ENCODE assay signal across 1 cellular context in the genomic region with DNA sequence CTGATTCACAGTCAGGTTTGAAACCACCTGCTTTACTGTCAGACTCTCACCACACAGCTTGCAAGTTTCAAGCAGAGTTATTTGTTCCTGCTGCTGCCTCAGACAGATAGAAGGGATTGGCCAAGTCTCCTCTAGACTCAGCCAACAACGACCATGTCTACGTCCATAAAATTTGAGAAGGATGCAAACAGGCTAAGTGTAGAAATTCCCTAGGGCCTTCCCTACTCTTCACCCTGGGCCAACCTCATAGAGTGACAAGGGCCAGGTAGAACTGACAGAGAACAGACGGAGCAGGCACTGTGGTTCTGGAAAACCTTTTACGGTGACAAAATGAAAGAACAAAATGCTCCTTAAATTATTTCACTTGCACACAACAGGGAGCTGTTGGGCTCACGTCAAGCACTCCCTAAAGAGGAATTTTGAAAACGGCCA.
TF ChIP-seq lines count a peak whose summit lies in the region.

No MANE protein-coding gene starts in this region.

TF ChIP-seq in K562, 482 proteins besides CTCF, POLR2A, EP300 and RAD21 (continued from another document):
- TF ChIP-seq YY1 (IDR thresholded peaks at IDR 0.05; ENCODE audit: borderline replicate concordance in 1 of 3, control insufficient read depth in 1 of 3, extremely low read depth in 1 of 3, insufficient read depth in 3 of 3, insufficient read length in 1 of 3, insufficient replicate concordance in 2 of 3, low read depth in 1 of 3, low read length in 2 of 3) (no peak), ZNF277 (CRISPR knock-in tag; IDR thresholded peaks at IDR 0.05; ENCODE audit: borderline replicate concordance) (no peak), ZBTB49 (CRISPR knock-in tag; IDR thresholded peaks at IDR 0.05; ENCODE audit: borderline replicate concordance) (no peak), ZFX (CRISPR knock-in tag; IDR thresholded peaks at IDR 0.05) (no peak), HDAC1 (IDR thresholded peaks at IDR 0.05) (no peak)
